ENCODE assay signal across 2 cellular contexts in the genomic region with DNA sequence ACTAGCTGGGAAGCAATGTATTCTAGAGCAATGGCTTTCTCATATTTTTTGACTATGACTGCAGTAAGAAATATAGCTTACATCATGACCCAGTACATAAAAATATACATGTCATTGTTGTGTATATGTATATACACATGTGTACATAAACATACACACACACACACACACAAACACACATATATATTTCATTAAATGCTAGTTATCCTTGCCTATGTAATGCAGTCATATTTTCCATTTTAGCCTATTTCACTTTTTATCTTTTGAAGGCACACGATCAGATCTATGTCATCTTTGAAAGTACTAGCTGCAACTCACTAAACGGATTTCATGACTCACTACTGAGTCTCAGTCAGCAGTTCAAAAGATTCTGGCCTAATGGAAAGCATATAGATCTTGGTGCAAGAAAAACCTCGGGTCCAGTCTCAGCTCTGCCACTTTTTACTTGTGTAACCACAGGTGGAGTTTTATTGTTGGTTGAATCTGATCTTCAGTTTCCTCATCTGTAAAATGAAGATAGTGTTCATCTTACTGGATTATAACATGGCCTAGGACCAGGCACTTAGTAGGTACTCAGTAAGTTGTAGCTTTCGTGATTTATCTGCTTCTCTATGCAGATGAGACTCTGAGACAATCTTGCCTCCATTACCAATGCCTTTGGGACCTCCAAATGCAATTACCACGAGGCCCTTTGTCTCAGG.
TF ChIP-seq lines count a peak whose summit lies in the region.

No MANE protein-coding gene starts in this region.

TF ChIP-seq in K562, 482 proteins besides CTCF, POLR2A, EP300 and RAD21 (continued from another document and continues in another):
- no peak for TF ChIP-seq RBM22 (IDR thresholded peaks at IDR 0.05; ENCODE audit: low read depth, low read length, poor library complexity, severe bottlenecking)
- no peak for TF ChIP-seq KLF16 (IDR thresholded peaks at IDR 0.05)
- no peak for TF ChIP-seq KDM2B (CRISPR knock-in tag; IDR thresholded peaks at IDR 0.05)
- TF ChIP-seq HNRNPLL (IDR thresholded peaks at IDR 0.05; ENCODE audit: low read depth, low read length, poor library complexity, severe bottlenecking), result no peak
- 0 out of 2 replicates have a peak, but pooled peaks have one; percentile 33 for TF ChIP-seq MYNN (IDR thresholded peaks at IDR 0.05)
- TF ChIP-seq MYNN (CRISPR knock-in tag; IDR thresholded peaks at IDR 0.05), result no peak
- TF ChIP-seq, protein P1, sequence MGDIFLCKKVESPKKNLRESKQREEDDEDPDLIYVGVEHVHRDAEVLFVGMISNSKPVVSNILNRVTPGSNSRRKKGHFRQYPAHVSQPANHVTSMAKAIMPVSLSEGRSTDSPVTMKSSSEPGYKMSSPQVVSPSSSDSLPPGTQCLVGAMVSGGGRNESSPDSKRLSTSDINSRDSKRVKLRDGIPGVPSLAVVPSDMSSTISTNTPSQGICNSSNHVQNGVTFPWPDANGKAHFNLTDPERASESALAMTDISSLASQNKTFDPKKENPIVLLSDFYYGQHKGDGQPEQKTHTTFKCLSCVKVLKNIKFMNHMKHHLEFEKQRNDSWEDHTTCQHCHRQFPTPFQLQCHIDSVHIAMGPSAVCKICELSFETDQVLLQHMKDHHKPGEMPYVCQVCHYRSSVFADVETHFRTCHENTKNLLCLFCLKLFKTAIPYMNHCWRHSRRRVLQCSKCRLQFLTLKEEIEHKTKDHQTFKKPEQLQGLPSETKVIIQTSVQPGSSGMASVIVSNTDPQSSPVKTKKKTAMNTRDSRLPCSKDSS (IDR thresholded peaks at IDR 0.05; ENCODE audit: low read depth, partially characterized antibody), result no peak
- TF ChIP-seq TAF1 (IDR thresholded peaks at IDR 0.05; ENCODE audit: control insufficient read depth, extremely low read depth, insufficient read depth, low read length, severe bottlenecking), result no peak
- TF ChIP-seq PYGO2 (tag; IDR thresholded peaks at IDR 0.05), result no peak
- peak; percentile 99 for TF ChIP-seq NFATC3 (IDR thresholded peaks at IDR 0.05)
- TF ChIP-seq BRD9 (IDR thresholded peaks at IDR 0.05; ENCODE audit: low read depth, partially characterized antibody), result no peak
- TF ChIP-seq, protein P2, sequence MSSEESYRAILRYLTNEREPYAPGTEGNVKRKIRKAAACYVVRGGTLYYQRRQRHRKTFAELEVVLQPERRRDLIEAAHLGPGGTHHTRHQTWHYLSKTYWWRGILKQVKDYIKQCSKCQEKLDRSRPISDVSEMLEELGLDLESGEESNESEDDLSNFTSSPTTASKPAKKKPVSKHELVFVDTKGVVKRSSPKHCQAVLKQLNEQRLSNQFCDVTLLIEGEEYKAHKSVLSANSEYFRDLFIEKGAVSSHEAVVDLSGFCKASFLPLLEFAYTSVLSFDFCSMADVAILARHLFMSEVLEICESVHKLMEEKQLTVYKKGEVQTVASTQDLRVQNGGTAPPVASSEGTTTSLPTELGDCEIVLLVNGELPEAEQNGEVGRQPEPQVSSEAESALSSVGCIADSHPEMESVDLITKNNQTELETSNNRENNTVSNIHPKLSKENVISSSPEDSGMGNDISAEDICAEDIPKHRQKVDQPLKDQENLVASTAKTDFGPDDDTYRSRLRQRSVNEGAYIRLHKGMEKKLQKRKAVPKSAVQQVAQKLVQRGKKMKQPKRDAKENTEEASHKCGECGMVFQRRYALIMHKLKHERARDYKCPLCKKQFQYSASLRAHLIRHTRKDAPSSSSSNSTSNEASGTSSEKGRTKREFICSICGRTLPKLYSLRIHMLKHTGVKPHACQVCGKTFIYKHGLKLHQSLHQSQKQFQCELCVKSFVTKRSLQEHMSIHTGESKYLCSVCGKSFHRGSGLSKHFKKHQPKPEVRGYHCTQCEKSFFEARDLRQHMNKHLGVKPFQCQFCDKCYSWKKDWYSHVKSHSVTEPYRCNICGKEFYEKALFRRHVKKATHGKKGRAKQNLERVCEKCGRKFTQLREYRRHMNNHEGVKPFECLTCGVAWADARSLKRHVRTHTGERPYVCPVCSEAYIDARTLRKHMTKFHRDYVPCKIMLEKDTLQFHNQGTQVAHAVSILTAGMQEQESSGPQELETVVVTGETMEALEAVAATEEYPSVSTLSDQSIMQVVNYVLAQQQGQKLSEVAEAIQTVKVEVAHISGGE (CRISPR knock-in tag; IDR thresholded peaks at IDR 0.05), result no peak
- no peak for TF ChIP-seq MCM3 (IDR thresholded peaks at IDR 0.05)
- TF ChIP-seq, protein P3, sequence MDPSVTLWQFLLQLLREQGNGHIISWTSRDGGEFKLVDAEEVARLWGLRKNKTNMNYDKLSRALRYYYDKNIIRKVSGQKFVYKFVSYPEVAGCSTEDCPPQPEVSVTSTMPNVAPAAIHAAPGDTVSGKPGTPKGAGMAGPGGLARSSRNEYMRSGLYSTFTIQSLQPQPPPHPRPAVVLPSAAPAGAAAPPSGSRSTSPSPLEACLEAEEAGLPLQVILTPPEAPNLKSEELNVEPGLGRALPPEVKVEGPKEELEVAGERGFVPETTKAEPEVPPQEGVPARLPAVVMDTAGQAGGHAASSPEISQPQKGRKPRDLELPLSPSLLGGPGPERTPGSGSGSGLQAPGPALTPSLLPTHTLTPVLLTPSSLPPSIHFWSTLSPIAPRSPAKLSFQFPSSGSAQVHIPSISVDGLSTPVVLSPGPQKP (CRISPR knock-in tag; IDR thresholded peaks at IDR 0.05), result no peak
- TF ChIP-seq ZNF184 (CRISPR knock-in tag; IDR thresholded peaks at IDR 0.05), result no peak
- no peak for TF ChIP-seq HNRNPK (IDR thresholded peaks at IDR 0.05; ENCODE audit: low read depth, low read length, poor library complexity, severe bottlenecking)
- TF ChIP-seq HDAC1 (IDR thresholded peaks at IDR 0.05), result peak in 1 of 2 experiments; percentile 77; a peak in 2 of 4 replicates
- TF ChIP-seq XRCC4 (IDR thresholded peaks at IDR 0.05; ENCODE audit: extremely low read depth, insufficient read depth, insufficient read length), result no peak
- no peak; a peak in 1 of 3 replicates for TF ChIP-seq CBX3 (IDR thresholded peaks at IDR 0.05; ENCODE audit: borderline replicate concordance in 1 of 2, low read length in 2 of 2)
- no peak for TF ChIP-seq ZNF699 (CRISPR knock-in tag; IDR thresholded peaks at IDR 0.05; ENCODE audit: insufficient replicate concordance)
- TF ChIP-seq, protein P4, sequence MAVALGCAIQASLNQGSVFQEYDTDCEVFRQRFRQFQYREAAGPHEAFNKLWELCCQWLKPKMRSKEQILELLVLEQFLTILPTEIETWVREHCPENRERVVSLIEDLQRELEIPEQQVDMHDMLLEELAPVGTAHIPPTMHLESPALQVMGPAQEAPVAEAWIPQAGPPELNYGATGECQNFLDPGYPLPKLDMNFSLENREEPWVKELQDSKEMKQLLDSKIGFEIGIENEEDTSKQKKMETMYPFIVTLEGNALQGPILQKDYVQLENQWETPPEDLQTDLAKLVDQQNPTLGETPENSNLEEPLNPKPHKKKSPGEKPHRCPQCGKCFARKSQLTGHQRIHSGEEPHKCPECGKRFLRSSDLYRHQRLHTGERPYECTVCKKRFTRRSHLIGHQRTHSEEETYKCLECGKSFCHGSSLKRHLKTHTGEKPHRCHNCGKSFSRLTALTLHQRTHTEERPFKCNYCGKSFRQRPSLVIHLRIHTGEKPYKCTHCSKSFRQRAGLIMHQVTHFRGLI (CRISPR knock-in tag; IDR thresholded peaks at IDR 0.05), result no peak

TF ChIP-seq in HEK293T, 16 proteins besides CTCF, POLR2A, EP300 and RAD21 (continued from another document):
- TF ChIP-seq HDGF (IDR thresholded peaks at IDR 0.05; ENCODE audit: borderline replicate concordance), result no peak
- no peak for TF ChIP-seq LEF1 (IDR thresholded peaks at IDR 0.05; ENCODE audit: borderline replicate concordance)
- no peak for TF ChIP-seq FOXA1 (IDR thresholded peaks at IDR 0.05)
